ENCODE assay signal across 13 cellular contexts in genomic region chr4:65046496-65047101, GRCh38.
A peak's percentile ranks its signal among the peaks of the same experiment; 100 is the strongest.
DNase-seq lines count a peak whose midpoint lies in the region; ATAC-seq lines count a peak whose summit lies in the region.
"Had no signal": no experiment of that assay in that cellular context is flagged by ENCODE, and none has a peak within 500 bp of the region (broad histone marks: within the 10 kb centered on the region; RNA-seq: fewer than 3 reads in every experiment).

No MANE protein-coding gene starts in this region.

- DNase-seq in HAP-1 (ENCODE audit: low spot score in 2 of 2) (peak; percentile 16 to 63), NCI-H1694 treated with DMSO at 0.1 percent for 48 hours (lab: John Stamatoyannopoulos, UW) (peak; percentile 85), dedifferentiated amniotic fluid mesenchymal stem cell (ENCODE audit: extremely low spot score) (peak; percentile 58), middle frontal gyrus (ENCODE audit: extremely low spot score, low spot score) (peak; percentile 18), DMS53 (lab: John Stamatoyannopoulos, UW) (no peak)
- DNase-seq: activated CD4-positive, CD25-positive, alpha-beta regulatory T cell; CD8-positive, alpha-beta memory T cell; dermis blood vessel endothelial cell; head of caudate nucleus; NCI-H1105 had no signal

- ATAC-seq in HG03378 (IDR thresholded peaks at IDR 0.05; ENCODE audit: unreplicated experiment): no peak
- ATAC-seq in GM21515 (IDR thresholded peaks at IDR 0.05; ENCODE audit: unreplicated experiment): no peak
- no peak for ATAC-seq in GM18858 (IDR thresholded peaks at IDR 0.05; ENCODE audit: unreplicated experiment)

- no peaks in the 10 kb centered on the region for H3K9me3 ChIP-seq in HAP-1

- in situ Hi-C loops in HAP-1 (cut with MboI; ENCODE audit: low sequenced_read_pairs): no loop called here

- no peaks in the 10 kb centered on the region for H3K36me3 ChIP-seq in HAP-1 (replicated peaks)

- no peaks in the 10 kb centered on the region for H3K4me1 ChIP-seq in HAP-1

- H3K27me3 ChIP-seq in HAP-1 (ENCODE audit: low read depth): no peaks in the 10 kb centered on the region

- H3K4me3 ChIP-seq in HAP-1: no peak overlapping the region
